In the genomic region with DNA sequence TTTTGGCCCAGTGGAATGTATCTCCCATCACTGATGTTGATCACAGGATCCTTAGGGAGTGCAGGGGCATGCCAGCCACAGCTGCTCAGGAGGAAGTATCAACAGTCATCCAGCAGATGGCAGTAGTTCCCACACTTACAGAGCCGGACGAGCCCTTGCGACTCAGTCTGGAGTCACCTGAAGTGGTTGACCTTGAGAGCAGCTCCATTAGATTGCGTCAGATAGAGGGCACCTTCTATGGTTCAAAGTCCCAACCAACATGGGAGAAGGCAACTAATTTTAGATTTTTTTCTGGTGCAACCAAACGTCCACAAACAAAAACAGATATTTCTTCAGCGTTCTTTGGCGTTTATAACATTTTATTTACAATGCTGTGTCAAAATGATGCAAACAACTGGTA, we compare ENCODE assay signal across 7 cellular contexts.
DNase-seq lines count a peak whose midpoint lies in the region; TF ChIP-seq lines count a peak whose summit lies in the region.

No MANE protein-coding gene starts in this region.

- H3K36me3 Mint-ChIP-seq in activated naive CD4-positive, alpha-beta T cell treated with anti-CD3 and anti-CD28 coated beads for 36 hours (ENCODE audit: low read depth): no peaks in the 10 kb centered on the region
- H3K36me3 Mint-ChIP-seq in progenitor cell of endocrine pancreas (ENCODE audit: insufficient read depth): no peaks in the 10 kb centered on the region

- no peak overlapping the region for H3K27ac Mint-ChIP-seq in activated naive CD4-positive, alpha-beta T cell treated with anti-CD3 and anti-CD28 coated beads for 36 hours
- no peak overlapping the region for H3K27ac Mint-ChIP-seq in progenitor cell of endocrine pancreas

- H3K27ac ChIP-seq in Peyer's patch: no peak overlapping the region

- no peaks in the 10 kb centered on the region for H3K4me1 ChIP-seq in Peyer's patch

- no peak overlapping the region for H3K4me3 Mint-ChIP-seq in activated naive CD4-positive, alpha-beta T cell treated with anti-CD3 and anti-CD28 coated beads for 36 hours
- H3K4me3 Mint-ChIP-seq in progenitor cell of endocrine pancreas (ENCODE audit: low read depth): no peak overlapping the region

- no peaks in the 10 kb centered on the region for H3K36me3 ChIP-seq in Peyer's patch

- H3K9me3 Mint-ChIP-seq in activated naive CD4-positive, alpha-beta T cell treated with anti-CD3 and anti-CD28 coated beads for 36 hours: no peaks in the 10 kb centered on the region
- H3K9me3 Mint-ChIP-seq in progenitor cell of endocrine pancreas (ENCODE audit: low read depth): no peaks in the 10 kb centered on the region

- peaks cover 22% of the 10 kb centered on the region for H3K4me1 Mint-ChIP-seq in activated naive CD4-positive, alpha-beta T cell treated with anti-CD3 and anti-CD28 coated beads for 36 hours (ENCODE audit: low read depth)
- H3K4me1 Mint-ChIP-seq in progenitor cell of endocrine pancreas (ENCODE audit: low read depth): peaks cover 6% of the 10 kb centered on the region

- no peaks in the 10 kb centered on the region for H3K9me3 ChIP-seq in Peyer's patch

- peak; percentile 67 for DNase-seq in HCEC 1CT
- peak; percentile 46 for DNase-seq in LNCaP clone FGC (ENCODE audit: low read depth)
- DNase-seq in Peyer's patch: peak in 1 of 3 donors; percentile 56
- DNase-seq in activated naive CD4-positive, alpha-beta T cell treated with anti-CD3 and anti-CD28 coated beads for 36 hours: peak; percentile 76
- peak; percentile 35 to 86 (median 66) for DNase-seq in head of caudate nucleus
- DNase-seq in progenitor cell of endocrine pancreas (ENCODE audit: low spot score, unreplicated experiment): peak; percentile 48

- H3K27me3 Mint-ChIP-seq in activated naive CD4-positive, alpha-beta T cell treated with anti-CD3 and anti-CD28 coated beads for 36 hours (ENCODE audit: low read depth): no peaks in the 10 kb centered on the region
- peaks cover 19% of the 10 kb centered on the region for H3K27me3 Mint-ChIP-seq in progenitor cell of endocrine pancreas

- intact Hi-C loops in activated naive CD4-positive, alpha-beta T cell treated with anti-CD3 and anti-CD28 coated beads for 36 hours (cut with micrococcal nuclease): loop anchor here (1.0 to 5.0 kb wide), 6 partner anchors 21 to 540 kb away; no protein-coding TSS in a partner anchor
- intact Hi-C loops in head of caudate nucleus (cut with DNase I): no loop called here

- H3K27me3 ChIP-seq in Peyer's patch: no peaks in the 10 kb centered on the region

- H3K4me3 ChIP-seq in LNCaP clone FGC (ENCODE audit: low read depth, low read length): no peak overlapping the region
- H3K4me3 ChIP-seq in Peyer's patch: no peak overlapping the region

- peak; percentile 91 for TF ChIP-seq CTCF in GM12873 (IDR thresholded peaks at IDR 0.05; ENCODE audit: insufficient read depth, low read depth, low read length, missing control alignments)
- TF ChIP-seq CTCF in LNCaP clone FGC (IDR thresholded peaks at IDR 0.05; ENCODE audit: control insufficient read depth, extremely low read depth, insufficient read depth): peak; percentile 94
- peak in 5 of 6 experiments; percentile 9 to 52 (median 48) for TF ChIP-seq CTCF in Peyer's patch (IDR thresholded peaks at IDR 0.05)
- peak; percentile 89 for TF ChIP-seq CTCF in progenitor cell of endocrine pancreas (IDR thresholded peaks at IDR 0.05; ENCODE audit: unreplicated experiment)

- no peak for TF ChIP-seq POLR2A in Peyer's patch (IDR thresholded peaks at IDR 0.05)

- CTCF ChIA-PET in activated naive CD4-positive, alpha-beta T cell treated with anti-CD3 and anti-CD28 coated beads for 36 hours (lab: Charles Lee): interaction anchor here (0.6 to 2.5 kb wide), 19 partner anchors 13 to 459 kb away, joined by 3 to 16 read pairs (median 5); no protein-coding TSS in a partner anchor
